ENCODE assay signal across 9 cellular contexts in the genomic region with DNA sequence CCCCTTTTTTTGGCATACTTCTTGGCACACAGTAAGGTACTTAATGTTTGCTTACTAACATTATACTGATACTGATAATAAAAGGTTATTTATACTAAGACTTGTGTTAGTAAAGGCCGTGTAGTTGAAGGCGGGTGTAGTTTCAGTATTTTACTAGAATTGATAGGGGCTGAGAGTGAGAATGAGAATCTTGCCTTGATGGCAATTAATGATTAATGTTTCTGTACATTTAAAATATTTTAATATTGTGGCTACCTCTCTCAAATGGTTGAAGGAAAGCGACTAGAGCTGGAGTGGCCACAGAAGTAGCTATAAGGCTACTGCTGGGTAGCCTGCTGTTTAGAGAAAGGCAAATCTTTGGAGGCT. TPM values are rescaled to one million over a fixed set of nuclear protein-coding genes. Genes with fewer than 3 reads are reported as not detected.
DNase-seq lines count a peak whose midpoint lies in the region; ATAC-seq and TF ChIP-seq lines count a peak whose summit lies in the region.
"Had no signal": no experiment of that assay in that cellular context is flagged by ENCODE, and none has a peak within 500 bp of the region (broad histone marks: within the 10 kb centered on the region; RNA-seq: fewer than 3 reads in every experiment).

No MANE protein-coding gene starts in this region.

- H3K27me3 Mint-ChIP-seq in activated CD8-positive, alpha-beta memory T cell treated with anti-CD3 and anti-CD28 coated beads, Interleukin-2, amount 10 ng/mL, durations not matched to agents 7 days and 5 days: no peaks in the 10 kb centered on the region
- H3K27me3 Mint-ChIP-seq in activated T-cell treated with anti-CD3 and anti-CD28 coated beads, Interleukin-2, amount 50 U/mL, for 4 hours (ENCODE audit: low read depth): no peaks in the 10 kb centered on the region

- TF ChIP-seq CTCF in breast epithelium (IDR thresholded peaks at IDR 0.05) (no peak), transverse colon (IDR thresholded peaks at IDR 0.05) (no peak)

- TF ChIP-seq EP300 in transverse colon (IDR thresholded peaks at IDR 0.05; ENCODE audit: low read depth): no peak

- peak overlapping the region; percentile 80 for H3K27ac Mint-ChIP-seq in activated CD8-positive, alpha-beta memory T cell treated with anti-CD3 and anti-CD28 coated beads, Interleukin-2, amount 10 ng/mL, durations not matched to agents 7 days and 5 days

- no peaks in the 10 kb centered on the region for H3K36me3 ChIP-seq in breast epithelium
- no peaks in the 10 kb centered on the region for H3K36me3 ChIP-seq in transverse colon

- no peak for ATAC-seq in activated CD8-positive, alpha-beta memory T cell treated with anti-CD3 and anti-CD28 coated beads, Interleukin-2, amount 10 ng/mL, durations not matched to agents 7 days and 5 days
- peak; percentile 42 for ATAC-seq in HG03095 (IDR thresholded peaks at IDR 0.05; ENCODE audit: unreplicated experiment)
- no peak for ATAC-seq in activated T-cell treated with anti-CD3 and anti-CD28 coated beads, Interleukin-2, amount 50 U/mL, for 4 hours

- in situ Hi-C loops in transverse colon (cut with MboI; ENCODE audit: low pct_ligation_motif_present in 1 of 4, low pct_unique_long_range_greater_than_20kb in 1 of 4, low sequenced_read_pairs in 3 of 4): no loop called here

- no peak overlapping the region for H3K4me3 Mint-ChIP-seq in activated CD8-positive, alpha-beta memory T cell treated with anti-CD3 and anti-CD28 coated beads, Interleukin-2, amount 10 ng/mL, durations not matched to agents 7 days and 5 days
- H3K4me3 Mint-ChIP-seq in activated T-cell treated with anti-CD3 and anti-CD28 coated beads, Interleukin-2, amount 50 U/mL, for 4 hours: no peak overlapping the region

- TF ChIP-seq POLR2A in breast epithelium (IDR thresholded peaks at IDR 0.05) (no peak), transverse colon (IDR thresholded peaks at IDR 0.05) (no peak)

- CTCF ChIA-PET in activated CD8-positive, alpha-beta memory T cell treated with anti-CD3 and anti-CD28 coated beads, Interleukin-2, amount 10 ng/mL, durations not matched to agents 7 days and 5 days (lab: Charles Lee): interaction anchor here (1.1 kb wide), 1 partner anchor 10 kb away, joined by 4 read pairs; no protein-coding TSS in a partner anchor

- H3K4me1 ChIP-seq in breast epithelium: peaks cover 0 to 25% of the 10 kb centered on the region in 2 donors
- H3K4me1 ChIP-seq in transverse colon: peaks cover 41 to 97% (median 66%) of the 10 kb centered on the region in 4 donors

- H3K27ac ChIP-seq in breast epithelium: peak overlapping the region; percentile 71 to 81
- H3K27ac ChIP-seq in transverse colon: peak overlapping the region; percentile 75 to 76 (median 76)

- DNase-seq in activated CD8-positive, alpha-beta memory T cell treated with anti-CD3 and anti-CD28 coated beads, Interleukin-2, amount 10 ng/mL, durations not matched to agents 7 days and 5 days: no peak
- DNase-seq in activated CD8-positive, alpha-beta memory T cell treated with anti-CD3 and anti-CD28 coated beads for 24 hours: no peak
- DNase-seq in breast epithelium (ENCODE audit: low spot score in 2 of 2) (no peak), transverse colon (no peak), GM19240 (ENCODE audit: insufficient read length, low spot score) (no peak), occipital lobe (lab: John Stamatoyannopoulos, UW) (no peak)
- no peak for DNase-seq in activated T-cell treated with anti-CD3 and anti-CD28 coated beads, Interleukin-2, amount 50 U/mL, for 4 hours
- DNase-seq: SW 1271 had no signal

- 78 to 79% methylated on average over 3 of the region's 3 CpGs for WGBS in transverse colon (ENCODE audit: low coverage in 1 of 2), 2 donors

- intact Hi-C loops in breast epithelium (cut with DNase I; ENCODE audit: low total_unique reads): no loop called here
- intact Hi-C loops in transverse colon (cut with DNase I; ENCODE audit: low total_unique reads): no loop called here

- H3K27me3 ChIP-seq in breast epithelium (no peaks in the 10 kb centered on the region), transverse colon (no peaks in the 10 kb centered on the region)

- H3K9me3 ChIP-seq in breast epithelium (no peaks in the 10 kb centered on the region), transverse colon (no peaks in the 10 kb centered on the region)

- no peak overlapping the region for H3K4me3 ChIP-seq in breast epithelium
- H3K4me3 ChIP-seq in transverse colon: no peak overlapping the region

- H3K9me3 Mint-ChIP-seq in activated CD8-positive, alpha-beta memory T cell treated with anti-CD3 and anti-CD28 coated beads, Interleukin-2, amount 10 ng/mL, durations not matched to agents 7 days and 5 days (ENCODE audit: low read depth): no peaks in the 10 kb centered on the region
- H3K9me3 Mint-ChIP-seq in activated T-cell treated with anti-CD3 and anti-CD28 coated beads, Interleukin-2, amount 50 U/mL, for 4 hours: no peaks in the 10 kb centered on the region

- H3K4me1 Mint-ChIP-seq in activated CD8-positive, alpha-beta memory T cell treated with anti-CD3 and anti-CD28 coated beads, Interleukin-2, amount 10 ng/mL, durations not matched to agents 7 days and 5 days: peaks cover 58% of the 10 kb centered on the region
- H3K4me1 Mint-ChIP-seq in activated T-cell treated with anti-CD3 and anti-CD28 coated beads, Interleukin-2, amount 50 U/mL, for 4 hours (ENCODE audit: low read depth): peaks cover 68% of the 10 kb centered on the region

- peaks cover 9% of the 10 kb centered on the region for H3K36me3 Mint-ChIP-seq in activated CD8-positive, alpha-beta memory T cell treated with anti-CD3 and anti-CD28 coated beads, Interleukin-2, amount 10 ng/mL, durations not matched to agents 7 days and 5 days
- peaks cover 4% of the 10 kb centered on the region for H3K36me3 Mint-ChIP-seq in activated T-cell treated with anti-CD3 and anti-CD28 coated beads, Interleukin-2, amount 50 U/mL, for 4 hours (ENCODE audit: insufficient read depth)

RNA-seq across cellular contexts. Expression of a gene that starts 29.3 kb away (rescaled TPM):
- total RNA-seq in activated CD8-positive, alpha-beta memory T cell treated with anti-CD3 and anti-CD28 coated beads, Interleukin-2, amount 10 ng/mL, durations not matched to agents 7 days and 5 days: 10 to 100 TPM; 39.0 to 40.1 TPM
- total RNA-seq in breast epithelium (10 to 100 TPM; 31.8 to 51.7 (median 40.6) TPM), transverse colon (100 to 1,000 TPM in 1 of 4 donors, 10 to 100 TPM in 3; 20.6 to 818 (median 41.3) TPM), occipital lobe (88.9 TPM)
- total RNA-seq in activated T-cell treated with anti-CD3 and anti-CD28 coated beads, Interleukin-2, amount 50 U/mL, for 4 hours: 10 to 100 TPM; 49.0 to 71.8 (median 68.1) TPM
